Comparison of ENCODE assay signal across 27 cellular contexts in genomic region chr10:130368761-130369560, GRCh38.
DNase-seq lines count a peak whose midpoint lies in the region; ATAC-seq and TF ChIP-seq lines count a peak whose summit lies in the region.
"Had no signal": no experiment of that assay in that cellular context is flagged by ENCODE, and none has a peak within 500 bp of the region (broad histone marks: within the 10 kb centered on the region; RNA-seq: fewer than 3 reads in every experiment).

No MANE protein-coding gene starts in this region.

- H3K36me3 Mint-ChIP-seq in endothelial cell (ENCODE audit: low read depth, unreplicated experiment), result peaks cover 20% of the 10 kb centered on the region
- no peaks in the 10 kb centered on the region for H3K36me3 Mint-ChIP-seq in neural progenitor cell
- H3K36me3 Mint-ChIP-seq: CD4-positive, alpha-beta memory T cell had no signal

- H3K27ac Mint-ChIP-seq in endothelial cell (ENCODE audit: unreplicated experiment), result peak overlapping the region; percentile 3
- no peak overlapping the region for H3K27ac Mint-ChIP-seq in neural progenitor cell
- H3K27ac Mint-ChIP-seq: CD4-positive, alpha-beta memory T cell; GM23338; HFFc6 had no signal

- H3K4me2 ChIP-seq in neuronal stem cell (ENCODE audit: insufficient read depth, low read length, poor library complexity, severe bottlenecking) (no peak overlapping the region), neural progenitor cell (no peak overlapping the region)
- H3K4me2 ChIP-seq: GM23338, PC-9 had no signal

- ATAC-seq in right cardiac atrium, result no peak
- no peak for ATAC-seq in gastrocnemius medialis
- ATAC-seq: GM12878, GM23338 had no signal

- no peak overlapping the region for H2BK15ac ChIP-seq in neuronal stem cell (ENCODE audit: low read length)

- no peak for TF ChIP-seq CTCF in right atrium auricular region (IDR thresholded peaks at IDR 0.05)
- no peak for TF ChIP-seq CTCF in endothelial cell (IDR thresholded peaks at IDR 0.05; ENCODE audit: unreplicated experiment)
- no peak for TF ChIP-seq CTCF in gastrocnemius medialis (IDR thresholded peaks at IDR 0.05 in 4 of 5, conservative IDR thresholded peaks at IDR 0.05 in 1 of 5)
- TF ChIP-seq CTCF in neural progenitor cell (IDR thresholded peaks at IDR 0.05), result no peak

- no peaks in the 10 kb centered on the region for H3K27me3 ChIP-seq in right atrium auricular region
- no peaks in the 10 kb centered on the region for H3K27me3 ChIP-seq in right cardiac atrium (ENCODE audit: control insufficient read depth, insufficient read depth)
- no peaks in the 10 kb centered on the region for H3K27me3 ChIP-seq in neuronal stem cell (ENCODE audit: control insufficient read depth in 3 of 3, insufficient read depth in 3 of 3, low read depth in 1 of 3, low read length in 3 of 3)
- no peaks in the 10 kb centered on the region for H3K27me3 ChIP-seq in gastrocnemius medialis
- H3K27me3 ChIP-seq in neural progenitor cell, result no peaks in the 10 kb centered on the region

- H3F3A ChIP-seq in neural progenitor cell (ENCODE audit: low read depth), result no peaks in the 10 kb centered on the region

- no peak overlapping the region for H3K4me3 Mint-ChIP-seq in endothelial cell (ENCODE audit: unreplicated experiment)
- H3K4me3 Mint-ChIP-seq in neural progenitor cell, result no peak overlapping the region
- H3K4me3 Mint-ChIP-seq: CD4-positive, alpha-beta memory T cell; GM23338; HFFc6 had no signal

- no peak for TF ChIP-seq POLR2A in gastrocnemius medialis (IDR thresholded peaks at IDR 0.05)

- H3K36me3 ChIP-seq in right atrium auricular region (no peaks in the 10 kb centered on the region), neuronal stem cell (replicated peaks in 1 of 2; ENCODE audit: control insufficient read depth in 2 of 2, insufficient read depth in 2 of 2, low read length in 2 of 2) (no peaks in the 10 kb centered on the region), gastrocnemius medialis (no peaks in the 10 kb centered on the region), neural progenitor cell (no peaks in the 10 kb centered on the region)
- H3K36me3 ChIP-seq: HAP-1 had no signal

- H4K8ac ChIP-seq in neuronal stem cell (ENCODE audit: low read depth, low read length), result no peak overlapping the region

- H3K4me1 Mint-ChIP-seq in endothelial cell (ENCODE audit: unreplicated experiment) (no peaks in the 10 kb centered on the region), neural progenitor cell (peaks cover 7% of the 10 kb centered on the region)
- H3K4me1 Mint-ChIP-seq: CD4-positive, alpha-beta memory T cell; GM23338 had no signal

- no peaks in the 10 kb centered on the region for H3K79me2 ChIP-seq in neural progenitor cell (ENCODE audit: low read depth)

- peak overlapping the region; percentile 33 for H3K18ac ChIP-seq in neuronal stem cell (ENCODE audit: low read length)

- H3K27me3 Mint-ChIP-seq in endothelial cell (ENCODE audit: unreplicated experiment), result peaks cover 20% of the 10 kb centered on the region
- H3K27me3 Mint-ChIP-seq in neural progenitor cell (ENCODE audit: insufficient read depth, low read depth), result peaks cover 9% of the 10 kb centered on the region

- intact Hi-C loops in right cardiac atrium (cut with DNase I) (no loop called here), gastrocnemius medialis (cut with DNase I; ENCODE audit: low total_unique reads) (no loop called here)

- H3K9ac ChIP-seq in neuronal stem cell (ENCODE audit: low read depth, low read length, poor library complexity), result no peak overlapping the region
- H3K9ac ChIP-seq in neural progenitor cell, result no peak overlapping the region

- H3K27ac ChIP-seq in right atrium auricular region, result no peak overlapping the region
- H3K27ac ChIP-seq in right cardiac atrium (ENCODE audit: low read length), result no peak overlapping the region
- no peak overlapping the region for H3K27ac ChIP-seq in neuronal stem cell (replicated peaks; ENCODE audit: low read length)
- H3K27ac ChIP-seq in gastrocnemius medialis, result no peak overlapping the region
- no peak overlapping the region for H3K27ac ChIP-seq in neural progenitor cell
- H3K27ac ChIP-seq: PC-9 had no signal

- H3K4me1 ChIP-seq in right atrium auricular region, result no peaks in the 10 kb centered on the region
- H3K4me1 ChIP-seq in right cardiac atrium (ENCODE audit: control insufficient read depth, insufficient read depth, low read length), result no peaks in the 10 kb centered on the region
- peaks cover 0 to 8% of the 10 kb centered on the region in 2 donors for H3K4me1 ChIP-seq in neuronal stem cell (ENCODE audit: control insufficient read depth in 2 of 2, insufficient read depth in 1 of 2, low read depth in 1 of 2, low read length in 2 of 2)
- H3K4me1 ChIP-seq in gastrocnemius medialis, result no peaks in the 10 kb centered on the region
- H3K4me1 ChIP-seq in neural progenitor cell, result no peaks in the 10 kb centered on the region
- H3K4me1 ChIP-seq: HAP-1 had no signal

- in situ Hi-C loops in gastrocnemius medialis (cut with MboI; ENCODE audit: low sequenced_read_pairs in 4 of 4), result no loop called here

- no peak overlapping the region for H4K91ac ChIP-seq in neuronal stem cell (ENCODE audit: low read depth, low read length, poor library complexity)

- peak overlapping the region; percentile 66 for H3K23ac ChIP-seq in neuronal stem cell (ENCODE audit: low read depth, low read length, poor library complexity)

- peaks cover 59% of the 10 kb centered on the region for H3K9me3 Mint-ChIP-seq in endothelial cell (ENCODE audit: unreplicated experiment)
- no peaks in the 10 kb centered on the region for H3K9me3 Mint-ChIP-seq in neural progenitor cell

- no peak overlapping the region for H2BK12ac ChIP-seq in neuronal stem cell (ENCODE audit: low read length)

- H2BK120ac ChIP-seq in neuronal stem cell (ENCODE audit: low read depth, low read length), result no peak overlapping the region

- H3K4me3 ChIP-seq in right atrium auricular region, result no peak overlapping the region
- no peak overlapping the region for H3K4me3 ChIP-seq in right cardiac atrium (ENCODE audit: low read length)
- no peak overlapping the region for H3K4me3 ChIP-seq in neuronal stem cell (ENCODE audit: low read length in 2 of 2)
- H3K4me3 ChIP-seq in gastrocnemius medialis, result no peak overlapping the region
- H3K4me3 ChIP-seq in neural progenitor cell, result no peak overlapping the region
- H3K4me3 ChIP-seq: GM12878, GM23338, HAP-1, PC-9 had no signal

- H2AFZ ChIP-seq in neuronal stem cell (ENCODE audit: low read length) (peak overlapping the region; percentile 7), neural progenitor cell (replicated peaks) (no peak overlapping the region)
- H2AFZ ChIP-seq: GM23338, PC-9 had no signal

- H4K20me1 ChIP-seq in neural progenitor cell (ENCODE audit: low read depth), result no peaks in the 10 kb centered on the region

- H2AK5ac ChIP-seq in neuronal stem cell (ENCODE audit: low read depth, low read length), result no peak overlapping the region

- DNase-seq in right atrium auricular region (ENCODE audit: low spot score) (peak; percentile 43), right cardiac atrium (no peak), endothelial cell (ENCODE audit: low spot score) (no peak), neuronal stem cell (ENCODE audit: low spot score) (no peak), DMS114 treated with DMSO at 0.1 percent for 48 hours (lab: John Stamatoyannopoulos, UW; ENCODE audit: unreplicated experiment) (no peak), gastrocnemius medialis (no peak), neural progenitor cell (ENCODE audit: low spot score) (no peak)
- DNase-seq: C1 segment of cervical spinal cord; CD4-positive, alpha-beta memory T cell; COR-L47; DMS79; EL; GDM1; HFFc6; KBM-7; MV-4-11; NCI-H1105; NCI-H146; NCI-H1930; NCI-H446 treated with DMSO at 0.1 percent for 48 hours; NCI-H526; PC-9; RPMI8226; SHP77 had no signal

- no peak overlapping the region for H3K4ac ChIP-seq in neuronal stem cell (ENCODE audit: low read length)

- WGBS in right cardiac atrium, result 79% methylated on average over 20 of the region's 20 CpGs
- WGBS in neuronal stem cell (ENCODE audit: extremely low coverage in 2 of 2, insufficient read length in 2 of 2, insufficient replicate concordance in 1 of 2), 2 donors, result no CpG with 5 or more reads among the region's 20 CpGs

- H3K9me3 ChIP-seq in right atrium auricular region (no peaks in the 10 kb centered on the region), right cardiac atrium (ENCODE audit: control insufficient read depth, low read length) (no peaks in the 10 kb centered on the region), neuronal stem cell (replicated peaks in 1 of 2; ENCODE audit: control insufficient read depth in 2 of 2, insufficient read depth in 1 of 2, low read depth in 1 of 2, low read length in 2 of 2) (no peaks in the 10 kb centered on the region), gastrocnemius medialis (no peaks in the 10 kb centered on the region), neural progenitor cell (ENCODE audit: low read depth) (no peaks in the 10 kb centered on the region)
- H3K9me3 ChIP-seq: HAP-1 had no signal

- H3K14ac ChIP-seq in neuronal stem cell (ENCODE audit: low read length), result no peak overlapping the region

- H2BK5ac ChIP-seq in neuronal stem cell (ENCODE audit: low read length), result no peak overlapping the region

- H3K79me1 ChIP-seq in neuronal stem cell (ENCODE audit: low read depth, low read length), result no peaks in the 10 kb centered on the region
